ENCODE assay signal across 1 cellular context in genomic region chr5:106882035-106882434, GRCh38.
TF ChIP-seq lines count a peak whose summit lies in the region.

No MANE protein-coding gene starts in this region.

TF ChIP-seq in K562, 482 proteins besides CTCF, POLR2A, EP300 and RAD21 (continued from another document):
- TF ChIP-seq ARID3A (IDR thresholded peaks at IDR 0.05; ENCODE audit: borderline replicate concordance, low read depth, low read length) = no peak
- no peak for TF ChIP-seq ZNF707 (CRISPR knock-in tag; conservative IDR thresholded peaks at IDR 0.05)
- no peak for TF ChIP-seq HES1 (IDR thresholded peaks at IDR 0.05; ENCODE audit: low read depth)
- no peak for TF ChIP-seq SMARCC2 (IDR thresholded peaks at IDR 0.05; ENCODE audit: low read depth)
- TF ChIP-seq HNRNPL (IDR thresholded peaks at IDR 0.05; ENCODE audit: low read depth, low read length) = no peak
- peak; percentile 37; the same call in 1 of the 2 replicates for TF ChIP-seq MAFK (IDR thresholded peaks at IDR 0.05; ENCODE audit: low read length)
- no peak for TF ChIP-seq STAT5A (IDR thresholded peaks at IDR 0.05; ENCODE audit: borderline replicate concordance, low read length)
- TF ChIP-seq ELF2 (CRISPR knock-in tag; IDR thresholded peaks at IDR 0.05) = no peak
- TF ChIP-seq ZFP36 (IDR thresholded peaks at IDR 0.05; ENCODE audit: low read depth, low read length, partially characterized antibody) = no peak
- no peak for TF ChIP-seq E2F4 (CRISPR knock-in tag; IDR thresholded peaks at IDR 0.05; ENCODE audit: low read depth)
- peak; percentile 58; the same call in 1 of the 2 replicates for TF ChIP-seq C11orf30 (IDR thresholded peaks at IDR 0.05; ENCODE audit: low read depth)
- no peak for TF ChIP-seq SMARCA5 (IDR thresholded peaks at IDR 0.05)
- no peak for TF ChIP-seq XRCC5 (IDR thresholded peaks at IDR 0.05; ENCODE audit: low read depth, low read length)
- TF ChIP-seq USF1 (CRISPR knock-in tag; IDR thresholded peaks at IDR 0.05) = no peak
- no peak for TF ChIP-seq ZBTB33 (CRISPR knock-in tag; IDR thresholded peaks at IDR 0.05)
- TF ChIP-seq ARID3B (CRISPR knock-in tag; IDR thresholded peaks at IDR 0.05; ENCODE audit: borderline replicate concordance) = no peak
- TF ChIP-seq GATAD2B (IDR thresholded peaks at IDR 0.05; ENCODE audit: borderline replicate concordance) = no peak
- TF ChIP-seq MAFF (IDR thresholded peaks at IDR 0.05; ENCODE audit: low read length) = peak; percentile 45; the same call in 1 of the 2 replicates
- no peak for TF ChIP-seq ZNF282 (CRISPR knock-in tag; IDR thresholded peaks at IDR 0.05)
- TF ChIP-seq HDAC6 (IDR thresholded peaks at IDR 0.05; ENCODE audit: low read depth, low read length) = no peak
- TF ChIP-seq RBM17 (IDR thresholded peaks at IDR 0.05; ENCODE audit: borderline replicate concordance, low read depth, low read length) = no peak
- no peak for TF ChIP-seq THRB (CRISPR knock-in tag; conservative IDR thresholded peaks at IDR 0.05)
- TF ChIP-seq E2F1 (CRISPR knock-in tag; IDR thresholded peaks at IDR 0.05) = no peak
- TF ChIP-seq NR2C1 (IDR thresholded peaks at IDR 0.05) = no peak
- TF ChIP-seq NR2C1 (tag; IDR thresholded peaks at IDR 0.05) = no peak
- no peak for TF ChIP-seq NR2C2 (CRISPR knock-in tag; IDR thresholded peaks at IDR 0.05)
- TF ChIP-seq NR2C2 (tag; IDR thresholded peaks at IDR 0.05) = no peak
- no peak for TF ChIP-seq DIDO1 (tag; IDR thresholded peaks at IDR 0.05; ENCODE audit: low read depth)
- no peak for TF ChIP-seq ZNF778 (CRISPR knock-in tag; IDR thresholded peaks at IDR 0.05)
- TF ChIP-seq ZNF79 (CRISPR knock-in tag; IDR thresholded peaks at IDR 0.05; ENCODE audit: low read depth) = no peak
- TF ChIP-seq MAFG (tag; conservative IDR thresholded peaks at IDR 0.05) = peak; percentile 82
- no peak for TF ChIP-seq CHD7 (IDR thresholded peaks at IDR 0.05; ENCODE audit: low read depth, low read length)
- no peak for TF ChIP-seq ZNF717 (CRISPR knock-in tag; IDR thresholded peaks at IDR 0.05)
- peak; percentile 90 for TF ChIP-seq ZNF316 (IDR thresholded peaks at IDR 0.05)
- no peak for TF ChIP-seq ETV5 (CRISPR knock-in tag; IDR thresholded peaks at IDR 0.05; ENCODE audit: low read depth)
- no peak for TF ChIP-seq ATF3 (IDR thresholded peaks at IDR 0.05)
- TF ChIP-seq ATF3 (CRISPR knock-in tag; conservative IDR thresholded peaks at IDR 0.05) = no peak
